ENCODE assay signal across 2 cellular contexts in the genomic region with DNA sequence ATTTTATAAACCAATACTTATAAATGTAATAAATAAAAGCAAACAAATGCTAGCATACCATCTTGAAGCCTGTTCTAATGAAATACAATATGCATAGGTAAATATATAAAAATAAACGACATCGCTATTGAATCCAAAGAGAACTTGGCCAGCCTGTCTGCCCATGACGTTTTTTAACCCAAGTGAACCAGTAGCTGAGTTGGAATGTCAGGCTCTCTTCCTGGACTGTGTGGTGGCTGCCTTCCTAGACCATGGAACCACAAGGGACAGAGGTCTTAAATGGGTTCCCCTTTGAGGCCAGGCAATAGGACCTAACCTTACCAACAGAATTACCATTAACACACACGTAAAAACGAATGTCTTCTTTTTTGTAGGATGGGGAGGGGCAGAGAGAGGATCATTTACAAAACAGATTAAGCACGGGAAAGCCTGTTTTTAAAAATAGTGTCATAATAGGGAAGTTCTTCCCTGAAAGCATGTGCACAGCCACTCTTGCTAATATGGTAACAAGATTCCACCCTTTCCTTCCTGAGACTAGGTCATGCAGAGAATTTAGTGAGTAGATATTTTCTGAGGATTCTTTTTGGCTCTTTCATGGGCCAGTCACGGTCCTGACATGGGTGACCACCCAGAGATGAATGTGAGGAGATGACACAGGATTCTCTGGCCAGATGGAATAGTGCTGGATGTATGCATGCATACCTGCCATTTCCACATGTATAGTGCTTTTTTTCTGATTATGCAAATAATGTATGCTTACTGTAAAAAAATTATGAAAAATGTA.
TF ChIP-seq lines count a peak whose summit lies in the region.

No MANE protein-coding gene starts in this region.

TF ChIP-seq in liver, 16 proteins besides CTCF, POLR2A, EP300 and RAD21:
- TF ChIP-seq RXRA (IDR thresholded peaks at IDR 0.05) (peak in 1 of 2 donors; percentile 54), HNF4G (IDR thresholded peaks at IDR 0.05) (no peak), GABPA (IDR thresholded peaks at IDR 0.05 in 1 of 2, conservative IDR thresholded peaks at IDR 0.05 in 1 of 2) (no peak), JUND (IDR thresholded peaks at IDR 0.05) (no peak), YY1 (IDR thresholded peaks at IDR 0.05) (peak; percentile 33), ZBTB33 (IDR thresholded peaks at IDR 0.05) (no peak), HNF4A (conservative IDR thresholded peaks at IDR 0.05) (peak; percentile 18 to 46), ATF3 (IDR thresholded peaks at IDR 0.05) (no peak), TAF1 (conservative IDR thresholded peaks at IDR 0.05) (no peak), FOXA2 (IDR thresholded peaks at IDR 0.05) (no peak), MAX (IDR thresholded peaks at IDR 0.05) (no peak), FOXA1 (IDR thresholded peaks at IDR 0.05) (no peak), EGR1 (IDR thresholded peaks at IDR 0.05; ENCODE audit: low read depth in 2 of 2) (no peak)
- TF ChIP-seq, protein P1, sequence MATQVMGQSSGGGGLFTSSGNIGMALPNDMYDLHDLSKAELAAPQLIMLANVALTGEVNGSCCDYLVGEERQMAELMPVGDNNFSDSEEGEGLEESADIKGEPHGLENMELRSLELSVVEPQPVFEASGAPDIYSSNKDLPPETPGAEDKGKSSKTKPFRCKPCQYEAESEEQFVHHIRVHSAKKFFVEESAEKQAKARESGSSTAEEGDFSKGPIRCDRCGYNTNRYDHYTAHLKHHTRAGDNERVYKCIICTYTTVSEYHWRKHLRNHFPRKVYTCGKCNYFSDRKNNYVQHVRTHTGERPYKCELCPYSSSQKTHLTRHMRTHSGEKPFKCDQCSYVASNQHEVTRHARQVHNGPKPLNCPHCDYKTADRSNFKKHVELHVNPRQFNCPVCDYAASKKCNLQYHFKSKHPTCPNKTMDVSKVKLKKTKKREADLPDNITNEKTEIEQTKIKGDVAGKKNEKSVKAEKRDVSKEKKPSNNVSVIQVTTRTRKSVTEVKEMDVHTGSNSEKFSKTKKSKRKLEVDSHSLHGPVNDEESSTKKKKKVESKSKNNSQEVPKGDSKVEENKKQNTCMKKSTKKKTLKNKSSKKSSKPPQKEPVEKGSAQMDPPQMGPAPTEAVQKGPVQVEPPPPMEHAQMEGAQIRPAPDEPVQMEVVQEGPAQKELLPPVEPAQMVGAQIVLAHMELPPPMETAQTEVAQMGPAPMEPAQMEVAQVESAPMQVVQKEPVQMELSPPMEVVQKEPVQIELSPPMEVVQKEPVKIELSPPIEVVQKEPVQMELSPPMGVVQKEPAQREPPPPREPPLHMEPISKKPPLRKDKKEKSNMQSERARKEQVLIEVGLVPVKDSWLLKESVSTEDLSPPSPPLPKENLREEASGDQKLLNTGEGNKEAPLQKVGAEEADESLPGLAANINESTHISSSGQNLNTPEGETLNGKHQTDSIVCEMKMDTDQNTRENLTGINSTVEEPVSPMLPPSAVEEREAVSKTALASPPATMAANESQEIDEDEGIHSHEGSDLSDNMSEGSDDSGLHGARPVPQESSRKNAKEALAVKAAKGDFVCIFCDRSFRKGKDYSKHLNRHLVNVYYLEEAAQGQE (IDR thresholded peaks at IDR 0.05) = no peak

TF ChIP-seq in HepG2, 621 proteins besides CTCF, POLR2A, EP300 and RAD21:
- TF ChIP-seq NFIB (CRISPR knock-in tag; IDR thresholded peaks at IDR 0.05; ENCODE audit: borderline replicate concordance) (no peak), POGZ (CRISPR knock-in tag; IDR thresholded peaks at IDR 0.05) (no peak), ZSCAN31 (CRISPR knock-in tag; IDR thresholded peaks at IDR 0.05; ENCODE audit: low read depth) (no peak), NFE2L1 (CRISPR knock-in tag; IDR thresholded peaks at IDR 0.05; ENCODE audit: borderline replicate concordance) (no peak), TBL1XR1 (IDR thresholded peaks at IDR 0.05; ENCODE audit: borderline replicate concordance, low read length, partially characterized antibody) (no peak), AHR (CRISPR knock-in tag; IDR thresholded peaks at IDR 0.05) (no peak)
- TF ChIP-seq, protein P2, sequence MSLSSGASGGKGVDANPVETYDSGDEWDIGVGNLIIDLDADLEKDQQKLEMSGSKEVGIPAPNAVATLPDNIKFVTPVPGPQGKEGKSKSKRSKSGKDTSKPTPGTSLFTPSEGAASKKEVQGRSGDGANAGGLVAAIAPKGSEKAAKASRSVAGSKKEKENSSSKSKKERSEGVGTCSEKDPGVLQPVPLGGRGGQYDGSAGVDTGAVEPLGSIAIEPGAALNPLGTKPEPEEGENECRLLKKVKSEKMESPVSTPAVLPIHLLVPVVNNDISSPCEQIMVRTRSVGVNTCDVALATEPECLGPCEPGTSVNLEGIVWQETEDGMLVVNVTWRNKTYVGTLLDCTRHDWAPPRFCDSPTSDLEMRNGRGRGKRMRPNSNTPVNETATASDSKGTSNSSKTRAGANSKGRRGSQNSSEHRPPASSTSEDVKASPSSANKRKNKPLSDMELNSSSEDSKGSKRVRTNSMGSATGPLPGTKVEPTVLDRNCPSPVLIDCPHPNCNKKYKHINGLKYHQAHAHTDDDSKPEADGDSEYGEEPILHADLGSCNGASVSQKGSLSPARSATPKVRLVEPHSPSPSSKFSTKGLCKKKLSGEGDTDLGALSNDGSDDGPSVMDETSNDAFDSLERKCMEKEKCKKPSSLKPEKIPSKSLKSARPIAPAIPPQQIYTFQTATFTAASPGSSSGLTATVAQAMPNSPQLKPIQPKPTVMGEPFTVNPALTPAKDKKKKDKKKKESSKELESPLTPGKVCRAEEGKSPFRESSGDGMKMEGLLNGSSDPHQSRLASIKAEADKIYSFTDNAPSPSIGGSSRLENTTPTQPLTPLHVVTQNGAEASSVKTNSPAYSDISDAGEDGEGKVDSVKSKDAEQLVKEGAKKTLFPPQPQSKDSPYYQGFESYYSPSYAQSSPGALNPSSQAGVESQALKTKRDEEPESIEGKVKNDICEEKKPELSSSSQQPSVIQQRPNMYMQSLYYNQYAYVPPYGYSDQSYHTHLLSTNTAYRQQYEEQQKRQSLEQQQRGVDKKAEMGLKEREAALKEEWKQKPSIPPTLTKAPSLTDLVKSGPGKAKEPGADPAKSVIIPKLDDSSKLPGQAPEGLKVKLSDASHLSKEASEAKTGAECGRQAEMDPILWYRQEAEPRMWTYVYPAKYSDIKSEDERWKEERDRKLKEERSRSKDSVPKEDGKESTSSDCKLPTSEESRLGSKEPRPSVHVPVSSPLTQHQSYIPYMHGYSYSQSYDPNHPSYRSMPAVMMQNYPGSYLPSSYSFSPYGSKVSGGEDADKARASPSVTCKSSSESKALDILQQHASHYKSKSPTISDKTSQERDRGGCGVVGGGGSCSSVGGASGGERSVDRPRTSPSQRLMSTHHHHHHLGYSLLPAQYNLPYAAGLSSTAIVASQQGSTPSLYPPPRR (CRISPR knock-in tag; IDR thresholded peaks at IDR 0.05; ENCODE audit: borderline replicate concordance) = no peak
